Comparison of ENCODE assay signal across 7 cellular contexts in genomic region chr1:190019151-190019550, GRCh38.
DNase-seq lines count a peak whose midpoint lies in the region; ATAC-seq and TF ChIP-seq lines count a peak whose summit lies in the region.
"Not testable (repeated sequence)": the region's sequence is repeated elsewhere in the genome, so short reads cannot be mapped to it uniquely, and the experiment has no call there.

No MANE protein-coding gene starts in this region.

- H2AFZ ChIP-seq in KMS-11 (ENCODE audit: low read depth): not testable (repeated sequence)
- peak overlapping the region; percentile 91 for H2AFZ ChIP-seq in PC-9

- not testable (repeated sequence) for H3K79me2 ChIP-seq in KMS-11 (ENCODE audit: insufficient read depth, low read depth); PC-9 (ENCODE audit: low read depth)

- not testable (repeated sequence) for H3K36me3 ChIP-seq in KMS-11 (ENCODE audit: insufficient read depth); PC-9 (ENCODE audit: low read depth); mucosa of descending colon (ENCODE audit: low read depth); testis (ENCODE audit: low read depth, missing control alignments)

- TF ChIP-seq CTCF in KMS-11 (conservative IDR thresholded peaks at IDR 0.05; ENCODE audit: low read depth, low read length); PC-9 (conservative IDR thresholded peaks at IDR 0.05); mucosa of descending colon (IDR thresholded peaks at IDR 0.05); testis (IDR thresholded peaks at IDR 0.05): not testable (repeated sequence)

- not testable (repeated sequence) for H3K9me3 ChIP-seq in PC-9 (ENCODE audit: insufficient read depth, low read depth); mucosa of descending colon; testis

- peak; percentile 69 for DNase-seq in Caki2 (ENCODE audit: low read depth)
- DNase-seq in Daoy (ENCODE audit: low read depth): peak; percentile 9
- peak in 1 of 2 experiments; percentile 49 for DNase-seq in PC-9
- peak; percentile 46 for DNase-seq in Right ventricle myocardium inferior (ENCODE audit: missing footprints)
- peak in 2 of 3 donors; percentile 9 to 23 for DNase-seq in mucosa of descending colon
- DNase-seq in testis: peak; percentile 15

- not testable (repeated sequence) for H3K27me3 ChIP-seq in KMS-11 (ENCODE audit: insufficient read depth, low read depth); PC-9 (ENCODE audit: insufficient read depth, low read depth); testis

- BruUV-seq in PC-9 (replicated peaks; lab: Mats Ljungman, UMichigan): TSS peak; percentile 74

- in situ Hi-C loops in Caki2 (cut with HindIII; ENCODE audit: low pct_unique_long_range_greater_than_20kb, low sequenced_read_pairs): not testable (repeated sequence)

- POLR2A ChIA-PET in PC-9 (lab: Charles Lee; ENCODE audit: unreplicated experiment): not testable (repeated sequence)

- H3K9me2 ChIP-seq in PC-9 (ENCODE audit: insufficient read depth): not testable (repeated sequence)

- intact Hi-C loops in PC-9 (cut with micrococcal nuclease; ENCODE audit: unreplicated experiment): loop anchor here (5.0 kb wide), 1 partner anchor 47 kb away; no protein-coding TSS in a partner anchor
- intact Hi-C loops in Right ventricle myocardium inferior (cut with DNase I); mucosa of descending colon (cut with DNase I, micrococcal nuclease); testis (cut with DNase I; ENCODE audit: low total_unique reads): not testable (repeated sequence)

- H4K20me1 ChIP-seq in KMS-11 (ENCODE audit: insufficient read depth); PC-9 (ENCODE audit: insufficient read depth): not testable (repeated sequence)

- not testable (repeated sequence) for H3K4me1 ChIP-seq in KMS-11 (ENCODE audit: low read depth, poor library complexity, severe bottlenecking); PC-9 (replicated peaks; ENCODE audit: insufficient read depth); mucosa of descending colon (ENCODE audit: low read depth); testis

- H3K4me2 ChIP-seq in KMS-11 (peak overlapping the region; percentile 36; the same call in 1 of the 2 replicates), PC-9 (peak overlapping the region; percentile 70)

- ATAC-seq in Right ventricle myocardium inferior, mucosa of descending colon: not testable (repeated sequence)

- CTCF ChIA-PET in PC-9 (lab: Charles Lee): not testable (repeated sequence)

- not testable (repeated sequence) for H3K9ac ChIP-seq in KMS-11

- not testable (repeated sequence) for H3F3A ChIP-seq in PC-9 (ENCODE audit: insufficient read depth, low read depth)

- not testable (repeated sequence) for TF ChIP-seq POLR2A in testis (IDR thresholded peaks at IDR 0.05)

- not testable (repeated sequence) for H3K27ac ChIP-seq in KMS-11, PC-9, testis

- not testable (repeated sequence) for H3K4me3 ChIP-seq in KMS-11 (IDR thresholded peaks at IDR 0.05; ENCODE audit: insufficient read depth, low read depth, low read length); mucosa of descending colon
- H3K4me3 ChIP-seq in PC-9 (peak overlapping the region; percentile 57), testis (peak overlapping the region; percentile 10 to 21)

- WGBS in testis, 2 donors: 57 to 84% methylated on average over 16 of the region's 16 CpGs
